Comparison of ENCODE assay signal across 1 cellular context in genomic region chr9:102185371-102185770, GRCh38.
TF ChIP-seq lines count a peak whose summit lies in the region.

No MANE protein-coding gene starts in this region.

TF ChIP-seq in WTC11, 78 proteins besides CTCF, POLR2A, EP300 and RAD21 (continued from another document):
- TF ChIP-seq ATF6 (CRISPR knock-in tag; IDR thresholded peaks at IDR 0.05) (no peak), E2F4 (CRISPR knock-in tag; IDR thresholded peaks at IDR 0.05; ENCODE audit: borderline replicate concordance, low read depth) (no peak)
